25 cellular contexts compared by ENCODE assay signal in the genomic region with DNA sequence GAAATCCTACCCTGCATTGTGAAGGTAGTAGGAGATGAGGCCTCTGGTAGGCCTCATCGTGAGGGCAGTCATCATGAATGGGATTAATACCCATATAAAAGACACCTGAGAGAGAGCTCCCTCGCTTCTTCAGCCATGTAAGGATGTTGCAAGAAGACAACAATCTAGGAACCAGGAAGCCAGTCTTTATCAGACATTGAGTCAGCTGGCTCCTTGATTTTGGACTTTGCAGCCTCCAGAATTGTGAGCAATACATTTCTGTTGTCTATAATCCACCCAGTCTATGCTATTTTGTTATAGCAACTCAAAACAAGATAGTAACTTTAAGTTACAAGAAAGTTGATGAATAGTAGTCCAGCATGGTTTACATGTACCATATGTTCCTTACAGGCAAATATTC.
"Had no signal": no experiment of that assay in that cellular context is flagged by ENCODE, and none has a peak within 500 bp of the region (broad histone marks: within the 10 kb centered on the region; RNA-seq: fewer than 3 reads in every experiment).

No MANE protein-coding gene starts in this region.

- H3K27me3 Mint-ChIP-seq: activated B cell treated with CpG ODN at 0.5 μM for 24 hours; activated CD4-positive, alpha-beta T cell treated with anti-CD3 and anti-CD28 coated beads, Interleukin-2, amount 10 ng/mL, durations not matched to agents 24 days and 14 days; activated CD8-positive, alpha-beta memory T cell treated with anti-CD3 and anti-CD28 coated beads, Interleukin-2, amount 10 ng/mL, durations not matched to agents 7 days and 5 days; activated naive CD4-positive, alpha-beta T cell treated with anti-CD3 and anti-CD28 coated beads, Interleukin-2, amount 50 U/mL, for 24 hours; activated T-cell treated with anti-CD3 and anti-CD28 coated beads, Interleukin-2, amount 50 U/mL, for 24 hours; brain had no signal

- H3K27me3 ChIP-seq: cardiac muscle cell, SJSA1 had no signal

- H3K9ac ChIP-seq: KMS-11 had no signal

- H3K4me1 ChIP-seq: SJSA1 had no signal

- H3K27ac ChIP-seq: cardiac muscle cell, KMS-11, SJSA1 had no signal

- H3K36me3 Mint-ChIP-seq: activated CD8-positive, alpha-beta memory T cell treated with anti-CD3 and anti-CD28 coated beads, Interleukin-2, amount 10 ng/mL, durations not matched to agents 7 days and 5 days; activated naive CD4-positive, alpha-beta T cell treated with anti-CD3 and anti-CD28 coated beads, Interleukin-2, amount 50 U/mL, for 24 hours; brain had no signal

- H3K27ac Mint-ChIP-seq: activated B cell treated with CpG ODN at 0.5 μM for 24 hours; activated CD4-positive, alpha-beta T cell treated with anti-CD3 and anti-CD28 coated beads, Interleukin-2, amount 10 ng/mL, durations not matched to agents 24 days and 14 days; activated CD8-positive, alpha-beta memory T cell treated with anti-CD3 and anti-CD28 coated beads, Interleukin-2, amount 10 ng/mL, durations not matched to agents 7 days and 5 days; activated naive CD4-positive, alpha-beta T cell treated with anti-CD3 and anti-CD28 coated beads, Interleukin-2, amount 50 U/mL, for 24 hours; activated T-cell treated with anti-CD3 and anti-CD28 coated beads, Interleukin-2, amount 50 U/mL, for 24 hours; activated T-helper 1 cell treated with anti-CD3 and anti-CD28 coated beads, Interleukin-12 subunit alpha, Interleukin-12 subunit beta, Interleukin-2, Interleukin-4 antibody, amounts not matched to agents 30 ng/mL and 10 ng/mL and 1 ng/mL, durations not matched to agents 14 hours and 24 hours and 36 hours; T-helper 1 cell treated with Interleukin-12 subunit alpha and Interleukin-12 subunit beta and Interleukin-4 antibody, amounts not matched to agents 30 μg/mL and 1 μg/mL, for 36 hours had no signal

- H3K9me3 Mint-ChIP-seq: activated CD4-positive, alpha-beta T cell treated with anti-CD3 and anti-CD28 coated beads, Interleukin-2, amount 10 ng/mL, durations not matched to agents 24 days and 14 days; activated naive CD4-positive, alpha-beta T cell treated with anti-CD3 and anti-CD28 coated beads, Interleukin-2, amount 50 U/mL, for 24 hours; activated T-cell treated with anti-CD3 and anti-CD28 coated beads, Interleukin-2, amount 50 U/mL, for 24 hours; activated T-helper 1 cell treated with anti-CD3 and anti-CD28 coated beads, Interleukin-12 subunit alpha, Interleukin-12 subunit beta, Interleukin-2, Interleukin-4 antibody, amounts not matched to agents 30 ng/mL and 10 ng/mL and 1 ng/mL, durations not matched to agents 14 hours and 24 hours and 36 hours; brain; T-helper 1 cell treated with Interleukin-12 subunit alpha and Interleukin-12 subunit beta and Interleukin-4 antibody, amounts not matched to agents 30 μg/mL and 1 μg/mL, for 36 hours had no signal

- ATAC-seq: activated CD8-positive, alpha-beta memory T cell treated with anti-CD3 and anti-CD28 coated beads, Interleukin-2, amount 10 ng/mL, durations not matched to agents 7 days and 5 days; PC-3; SK-N-SH treated with all-trans-retinoic acid at 6 μM for 48 hours had no signal

- H3K4me3 Mint-ChIP-seq: activated B cell treated with CpG ODN at 0.5 μM for 24 hours; activated CD4-positive, alpha-beta T cell treated with anti-CD3 and anti-CD28 coated beads, Interleukin-2, amount 10 ng/mL, durations not matched to agents 24 days and 14 days; activated CD8-positive, alpha-beta memory T cell treated with anti-CD3 and anti-CD28 coated beads, Interleukin-2, amount 10 ng/mL, durations not matched to agents 7 days and 5 days; activated naive CD4-positive, alpha-beta T cell treated with anti-CD3 and anti-CD28 coated beads, Interleukin-2, amount 50 U/mL, for 24 hours; activated T-cell treated with anti-CD3 and anti-CD28 coated beads, Interleukin-2, amount 50 U/mL, for 24 hours; activated T-helper 1 cell treated with anti-CD3 and anti-CD28 coated beads, Interleukin-12 subunit alpha, Interleukin-12 subunit beta, Interleukin-2, Interleukin-4 antibody, amounts not matched to agents 30 ng/mL and 10 ng/mL and 1 ng/mL, durations not matched to agents 14 hours and 24 hours and 36 hours; brain; T-helper 1 cell treated with Interleukin-12 subunit alpha and Interleukin-12 subunit beta and Interleukin-4 antibody, amounts not matched to agents 30 μg/mL and 1 μg/mL, for 36 hours had no signal

- H3K4me1 Mint-ChIP-seq: activated B cell treated with CpG ODN at 0.5 μM for 24 hours; activated CD4-positive, alpha-beta T cell treated with anti-CD3 and anti-CD28 coated beads, Interleukin-2, amount 10 ng/mL, durations not matched to agents 24 days and 14 days; activated CD8-positive, alpha-beta memory T cell treated with anti-CD3 and anti-CD28 coated beads, Interleukin-2, amount 10 ng/mL, durations not matched to agents 7 days and 5 days; activated naive CD4-positive, alpha-beta T cell treated with anti-CD3 and anti-CD28 coated beads, Interleukin-2, amount 50 U/mL, for 24 hours had no signal

- H3K36me3 ChIP-seq: cardiac muscle cell, SJSA1 had no signal

- H3K9me3 ChIP-seq: SJSA1 had no signal

- DNase-seq: activated B cell treated with CpG ODN at 0.5 μM for 24 hours; activated CD4-positive, alpha-beta T cell treated with anti-CD3 and anti-CD28 coated beads for 1 hour; activated CD4-positive, alpha-beta T cell treated with anti-CD3 and anti-CD28 coated beads, Interleukin-2, amount 10 ng/mL, durations not matched to agents 24 days and 14 days; activated CD4-positive, alpha-beta T cell treated with anti-CD3 and anti-CD28 coated beads, Interleukin-2, amount 50 U/mL, for 48 hours; activated CD8-positive, alpha-beta memory T cell treated with anti-CD3 and anti-CD28 coated beads, Interleukin-2, amount 10 ng/mL, durations not matched to agents 7 days and 5 days; activated effector memory CD4-positive, alpha-beta T cell treated with Interleukin-2 at 50 U/mL for 16 hours; activated naive CD4-positive, alpha-beta T cell; activated T-cell treated with anti-CD3 and anti-CD28 coated beads, Interleukin-2, amount 50 U/mL, for 24 hours; amygdala; NCI-H1092; NCI-H1417; NCI-H1694; NCI-H2029; NCI-H446; NCI-H524; PC-3; SHP77 had no signal

- H3K4me3 ChIP-seq: cardiac muscle cell, SJSA1 had no signal

- H3K4me2 ChIP-seq: KMS-11 had no signal
